In genomic region chr2:204019572-204020501, GRCh38 we compare ENCODE assay signal across 10 cellular contexts.
DNase-seq lines count a peak whose midpoint lies in the region; ATAC-seq and TF ChIP-seq lines count a peak whose summit lies in the region.
"Had no signal": no experiment of that assay in that cellular context is flagged by ENCODE, and none has a peak within 500 bp of the region (broad histone marks: within the 10 kb centered on the region; RNA-seq: fewer than 3 reads in every experiment).

No MANE protein-coding gene starts in this region.

- TF ChIP-seq CTCF in chondrocyte (IDR thresholded peaks at IDR 0.05) (no peak), MM.1S (IDR thresholded peaks at IDR 0.05; ENCODE audit: low read length) (no peak)

- no peaks in the 10 kb centered on the region for H3K27me3 Mint-ChIP-seq in activated T-cell treated with anti-CD3 and anti-CD28 coated beads, Interleukin-2, amount 50 U/mL, for 24 hours
- H3K27me3 Mint-ChIP-seq in chondrocyte (ENCODE audit: low read depth), result peaks cover 2% of the 10 kb centered on the region

- no peaks in the 10 kb centered on the region for H3K36me3 ChIP-seq in MM.1S (replicated peaks; ENCODE audit: insufficient read depth, low read length)
- H3K36me3 ChIP-seq: spleen had no signal

- H3K9me2 ChIP-seq in MM.1S (replicated peaks; ENCODE audit: insufficient read depth, low read length), result no peaks in the 10 kb centered on the region

- ATAC-seq in GM18868 (IDR thresholded peaks at IDR 0.05; ENCODE audit: unreplicated experiment), result peak; percentile 85
- peak; percentile 78 for ATAC-seq in HG03060 (IDR thresholded peaks at IDR 0.05; ENCODE audit: low read depth, unreplicated experiment)
- no peak for ATAC-seq in HG03520 (IDR thresholded peaks at IDR 0.05; ENCODE audit: unreplicated experiment)
- ATAC-seq: Panc1 had no signal

- no peaks in the 10 kb centered on the region for H3K36me3 Mint-ChIP-seq in activated T-cell treated with anti-CD3 and anti-CD28 coated beads, Interleukin-2, amount 50 U/mL, for 24 hours (ENCODE audit: low read depth)
- no peaks in the 10 kb centered on the region for H3K36me3 Mint-ChIP-seq in chondrocyte (ENCODE audit: low read depth)

- no peak overlapping the region for H3K9ac ChIP-seq in MM.1S (ENCODE audit: low read length)

- DNase-seq in activated T-cell treated with anti-CD3 and anti-CD28 coated beads, Interleukin-2, amount 50 U/mL, for 24 hours, result no peak
- DNase-seq in stimulated activated CD4-positive, alpha-beta T cell treated with anti-CD3 and anti-CD28 coated beads, Interleukin-12 subunit alpha, Interleukin-12 subunit beta, amount 100 ng/mL, for 24 hours (ENCODE audit: low read depth in 2 of 2), result peak; percentile 33 to 47
- no peak for DNase-seq in T-helper 9 cell
- DNase-seq in chondrocyte (ENCODE audit: low spot score), result no peak
- no peak for DNase-seq in MM.1S
- DNase-seq: spleen had no signal

- H4K20me1 ChIP-seq in MM.1S (ENCODE audit: insufficient read depth, low read length), result no peaks in the 10 kb centered on the region

- no peaks in the 10 kb centered on the region for H3F3A ChIP-seq in MM.1S (ENCODE audit: insufficient read depth, low read length)

- H3K4me2 ChIP-seq in MM.1S (ENCODE audit: low read depth, low read length), result no peak overlapping the region

- no peak overlapping the region for H2AFZ ChIP-seq in MM.1S (ENCODE audit: low read length)

- peaks cover 3% of the 10 kb centered on the region; the same call in 1 of the 2 replicates for H3K4me1 ChIP-seq in MM.1S (ENCODE audit: low read length)
- H3K4me1 ChIP-seq: spleen had no signal

- peak overlapping the region; percentile 87 for H3K27ac Mint-ChIP-seq in activated T-cell treated with anti-CD3 and anti-CD28 coated beads, Interleukin-2, amount 50 U/mL, for 24 hours
- no peak overlapping the region for H3K27ac Mint-ChIP-seq in chondrocyte (ENCODE audit: unreplicated experiment)

- no peaks in the 10 kb centered on the region for H3K79me2 ChIP-seq in MM.1S (ENCODE audit: low read length)

- H3K4me3 ChIP-seq in MM.1S (ENCODE audit: low read length), result no peak overlapping the region
- H3K4me3 ChIP-seq: spleen had no signal

- no peaks in the 10 kb centered on the region for H3K9me3 ChIP-seq in MM.1S (replicated peaks; ENCODE audit: insufficient read depth, low read length)
- H3K9me3 ChIP-seq: spleen had no signal

- H3K4me3 Mint-ChIP-seq in activated T-cell treated with anti-CD3 and anti-CD28 coated beads, Interleukin-2, amount 50 U/mL, for 24 hours, result peak overlapping the region; percentile 30
- H3K4me3 Mint-ChIP-seq in chondrocyte (ENCODE audit: unreplicated experiment), result no peak overlapping the region

- H3K27ac ChIP-seq in MM.1S (ENCODE audit: low read length), result no peak overlapping the region
- H3K27ac ChIP-seq: spleen had no signal

- H3K4me1 Mint-ChIP-seq in activated T-cell treated with anti-CD3 and anti-CD28 coated beads, Interleukin-2, amount 50 U/mL, for 24 hours (ENCODE audit: low read depth), result peaks cover 78% of the 10 kb centered on the region
- peaks cover 29% of the 10 kb centered on the region for H3K4me1 Mint-ChIP-seq in chondrocyte (ENCODE audit: low read depth)

- H3K9me3 Mint-ChIP-seq in activated T-cell treated with anti-CD3 and anti-CD28 coated beads, Interleukin-2, amount 50 U/mL, for 24 hours, result peaks cover 10% of the 10 kb centered on the region
- H3K9me3 Mint-ChIP-seq in chondrocyte (ENCODE audit: low read depth), result no peaks in the 10 kb centered on the region

- H3K27me3 ChIP-seq in MM.1S (replicated peaks; ENCODE audit: insufficient read depth, low read length), result no peaks in the 10 kb centered on the region
- H3K27me3 ChIP-seq: spleen had no signal

Comparison
In these comparisons a context has a peak if more than half of its experiments do, and no peak if none do; other contexts are left out.
1. DNase-seq: peak in stimulated activated CD4-positive, alpha-beta T cell treated with anti-CD3 and anti-CD28 coated beads, Interleukin-12 subunit alpha, Interleukin-12 subunit beta, amount 100 ng/mL, for 24 hours (2 of 2); none in activated T-cell treated with anti-CD3 and anti-CD28 coated beads, Interleukin-2, amount 50 U/mL, for 24 hours (single experiment), T-helper 9 cell (single experiment), chondrocyte (single experiment) and MM.1S (single experiment).